22 cellular contexts compared by ENCODE assay signal in genomic region chr9:89850153-89850552, GRCh38.
"Had no signal": no experiment of that assay in that cellular context is flagged by ENCODE, and none has a peak within 500 bp of the region (broad histone marks: within the 10 kb centered on the region; RNA-seq: fewer than 3 reads in every experiment).

No MANE protein-coding gene starts in this region.

- H3K4me3 Mint-ChIP-seq: activated naive CD4-positive, alpha-beta T cell treated with anti-CD3 and anti-CD28 coated beads, Interleukin-2, amount 10 ng/mL, durations not matched to agents 7 days and 5 days; activated naive CD8-positive, alpha-beta T cell treated with anti-CD3 and anti-CD28 coated beads for 36 hours; activated T-cell treated with anti-CD3 and anti-CD28 coated beads, Interleukin-2, amount 50 U/mL, for 4 hours; T-helper 1 cell treated with Interleukin-12 subunit alpha and Interleukin-12 subunit beta and Interleukin-4 antibody, amounts not matched to agents 30 μg/mL and 1 μg/mL, for 36 hours; WTC11 had no signal

- H3K27me3 Mint-ChIP-seq: activated naive CD8-positive, alpha-beta T cell treated with anti-CD3 and anti-CD28 coated beads for 36 hours had no signal

- H3K4me1 ChIP-seq: breast epithelium, SJSA1 had no signal

- H3K9me3 ChIP-seq: adrenal gland, breast epithelium, SJSA1 had no signal

- DNase-seq: activated CD4-positive, alpha-beta T cell treated with anti-CD3 and anti-CD28 coated beads for 48 hours; activated CD4-positive, alpha-beta T cell treated with anti-CD3 and anti-CD28 coated beads, Interleukin-2, amount 50 U/mL, for 48 hours; activated CD4-positive, CD25-positive, alpha-beta regulatory T cell treated with anti-CD3 and anti-CD28 coated beads, Interleukin-2, amount 50 U/mL, for 72 hours; activated gamma-delta T cell treated with Interleukin-2 at 50 U/mL for 16 hours; activated naive CD4-positive, alpha-beta T cell treated with anti-CD3 and anti-CD28 coated beads, Interleukin-2, amount 10 ng/mL, durations not matched to agents 7 days and 5 days; activated naive CD8-positive, alpha-beta T cell treated with anti-CD3 and anti-CD28 coated beads for 36 hours; activated T-cell treated with anti-CD3 and anti-CD28 coated beads, Interleukin-2, amount 50 U/mL, for 4 hours; Karpas-422; MM.1S; NCI-H1105 treated with DMSO at 0.1 percent for 48 hours; NCI-H1436 treated with DMSO at 0.1 percent for 48 hours; NCI-H187; NCI-H524; NCI-H748 treated with DMSO at 0.1 percent for 48 hours had no signal

- H3K4me3 ChIP-seq: adrenal gland, breast epithelium, K562, SJSA1 had no signal

- H3K36me3 ChIP-seq: adrenal gland, breast epithelium, SJSA1 had no signal

- H3K27ac ChIP-seq: breast epithelium, SJSA1 had no signal

- H3K36me3 Mint-ChIP-seq: activated naive CD4-positive, alpha-beta T cell treated with anti-CD3 and anti-CD28 coated beads, Interleukin-2, amount 10 ng/mL, durations not matched to agents 7 days and 5 days; activated naive CD8-positive, alpha-beta T cell treated with anti-CD3 and anti-CD28 coated beads for 36 hours; WTC11 had no signal

- H3K4me1 Mint-ChIP-seq: activated naive CD4-positive, alpha-beta T cell treated with anti-CD3 and anti-CD28 coated beads, Interleukin-2, amount 10 ng/mL, durations not matched to agents 7 days and 5 days; activated naive CD8-positive, alpha-beta T cell treated with anti-CD3 and anti-CD28 coated beads for 36 hours had no signal

- H3K27ac Mint-ChIP-seq: activated naive CD4-positive, alpha-beta T cell treated with anti-CD3 and anti-CD28 coated beads, Interleukin-2, amount 10 ng/mL, durations not matched to agents 7 days and 5 days; activated naive CD8-positive, alpha-beta T cell treated with anti-CD3 and anti-CD28 coated beads for 36 hours; activated T-helper 2 cell treated with anti-CD3 and anti-CD28 coated beads, Interferon-gamma antibody, Interleukin-2, Interleukin-4, amounts not matched to agents 10 μg/mL and 5 μg/mL and 100 μg/mL, durations not matched to agents 14 hours and 24 hours and 36 hours; T-helper 1 cell treated with Interleukin-12 subunit alpha and Interleukin-12 subunit beta and Interleukin-4 antibody, amounts not matched to agents 30 μg/mL and 1 μg/mL, for 36 hours; WTC11 had no signal

- H3K9me3 Mint-ChIP-seq: activated naive CD4-positive, alpha-beta T cell treated with anti-CD3 and anti-CD28 coated beads, Interleukin-2, amount 10 ng/mL, durations not matched to agents 7 days and 5 days; activated naive CD8-positive, alpha-beta T cell treated with anti-CD3 and anti-CD28 coated beads for 36 hours; activated T-cell treated with anti-CD3 and anti-CD28 coated beads, Interleukin-2, amount 50 U/mL, for 4 hours; activated T-helper 2 cell treated with anti-CD3 and anti-CD28 coated beads, Interferon-gamma antibody, Interleukin-2, Interleukin-4, amounts not matched to agents 10 μg/mL and 5 μg/mL and 100 μg/mL, durations not matched to agents 14 hours and 24 hours and 36 hours; T-helper 1 cell treated with Interleukin-12 subunit alpha and Interleukin-12 subunit beta and Interleukin-4 antibody, amounts not matched to agents 30 μg/mL and 1 μg/mL, for 36 hours had no signal

- ATAC-seq: activated T-cell treated with anti-CD3 and anti-CD28 coated beads, Interleukin-2, amount 50 U/mL, for 4 hours; K562; PC-3; WTC11 had no signal

- H3K27me3 ChIP-seq: adrenal gland, SJSA1 had no signal
